9 cellular contexts compared by ENCODE assay signal in the genomic region with DNA sequence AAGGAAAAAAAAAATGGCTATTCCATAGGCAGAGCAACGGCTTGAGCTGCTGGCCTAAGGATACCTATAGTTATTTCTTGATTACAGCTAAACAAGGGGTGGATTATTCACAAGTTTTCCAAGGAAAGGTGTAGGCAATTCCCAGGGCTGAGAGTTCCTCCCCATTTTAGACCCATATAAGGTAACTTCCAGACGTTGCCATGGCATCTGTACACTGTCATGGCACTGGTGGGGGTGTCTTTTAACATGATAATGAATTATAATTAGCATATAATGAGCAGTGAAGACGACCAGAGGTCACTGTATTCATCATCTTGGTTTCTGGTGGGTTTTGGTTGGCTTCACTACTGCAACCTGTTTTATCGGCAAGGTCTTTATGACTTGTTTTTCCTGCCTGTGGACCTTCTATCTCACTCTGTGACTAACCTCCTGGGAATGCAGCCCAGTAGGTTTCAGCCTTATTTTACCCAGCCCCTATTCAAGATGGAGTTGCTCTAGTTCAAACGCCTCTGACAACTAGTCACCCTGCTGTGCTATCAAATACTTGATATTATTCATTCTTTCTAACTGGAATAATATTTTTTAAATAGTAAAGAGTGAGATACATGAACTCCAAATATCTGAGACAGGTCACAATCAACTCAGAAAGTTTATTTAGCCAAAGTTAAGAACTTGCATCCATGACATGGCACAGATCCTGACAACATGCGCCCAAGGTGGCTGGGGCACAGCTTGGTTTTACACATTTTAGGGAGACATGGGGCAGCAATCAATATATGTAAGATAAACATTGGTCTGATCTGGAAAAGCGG. TPM values are rescaled to one million over a fixed set of nuclear protein-coding genes. Genes with fewer than 3 reads are reported as not detected.
DNase-seq lines count a peak whose midpoint lies in the region; ATAC-seq and TF ChIP-seq lines count a peak whose summit lies in the region.
"Had no signal": no experiment of that assay in that cellular context is flagged by ENCODE, and none has a peak within 500 bp of the region (broad histone marks: within the 10 kb centered on the region; RNA-seq: fewer than 3 reads in every experiment).

No MANE protein-coding gene starts in this region.

- CTCF ChIA-PET in CD8-positive, alpha-beta T cell (lab: Charles Lee), result no interaction called here

- H3K36me3 Mint-ChIP-seq in CD8-positive, alpha-beta T cell, result peaks cover 18% of the 10 kb centered on the region
- peaks cover 11% of the 10 kb centered on the region for H3K36me3 Mint-ChIP-seq in dendritic cell treated with granulocyte-macrophage colony-stimulating factor and Interleukin-4, amounts not matched to agents 40 ng/mL and 50 ng/mL, for 4 days (ENCODE audit: low read depth)
- peaks cover 0 to 6% of the 10 kb centered on the region in 2 donors for H3K36me3 Mint-ChIP-seq in naive B cell

- peak overlapping the region; percentile 100 for H3K4me3 Mint-ChIP-seq in CD8-positive, alpha-beta T cell
- peak overlapping the region; percentile 100 for H3K4me3 Mint-ChIP-seq in dendritic cell treated with granulocyte-macrophage colony-stimulating factor and Interleukin-4, amounts not matched to agents 40 ng/mL and 50 ng/mL, for 4 days
- H3K4me3 Mint-ChIP-seq in naive B cell, result peak overlapping the region; percentile 46 to 100 (median 100)

- H3K27me3 Mint-ChIP-seq in CD8-positive, alpha-beta T cell (ENCODE audit: low read depth), result no peaks in the 10 kb centered on the region
- H3K27me3 Mint-ChIP-seq in dendritic cell treated with granulocyte-macrophage colony-stimulating factor and Interleukin-4, amounts not matched to agents 40 ng/mL and 50 ng/mL, for 4 days, result no peaks in the 10 kb centered on the region
- H3K27me3 Mint-ChIP-seq in naive B cell, result no peaks in the 10 kb centered on the region

- peaks cover 20% of the 10 kb centered on the region for H3K4me1 ChIP-seq in CD8-positive, alpha-beta T cell (ENCODE audit: insufficient read depth, low read length)

- no peak for ATAC-seq in CD8-positive, alpha-beta T cell
- no peak for ATAC-seq in naive B cell (ENCODE audit: low read depth in 2 of 2)
- ATAC-seq in HG03097 (IDR thresholded peaks at IDR 0.05; ENCODE audit: low FRiP score, unreplicated experiment), result no peak

- peak overlapping the region; percentile 87 for H3K4me3 ChIP-seq in CD8-positive, alpha-beta T cell (ENCODE audit: low read depth, low read length)
- H3K4me3 ChIP-seq in NB4 (ENCODE audit: low read depth, low read length), result peak overlapping the region; percentile 76

- H3K27ac ChIP-seq in CD8-positive, alpha-beta T cell (ENCODE audit: low read depth, low read length), result no peak overlapping the region

- DNase-seq in CD8-positive, alpha-beta T cell, result no peak
- DNase-seq in NB4 (ENCODE audit: low read depth), result no peak
- DNase-seq in naive B cell, result no peak
- no peak for DNase-seq in midbrain (lab: John Stamatoyannopoulos, UW)
- DNase-seq in NOMO-1 treated with dmso at 0.1 percent for 144 hours (lab: John Stamatoyannopoulos, UW; ENCODE audit: unreplicated experiment), result no peak
- no peak for DNase-seq in occipital lobe (lab: John Stamatoyannopoulos, UW)

- no peak for TF ChIP-seq CTCF in CD8-positive, alpha-beta T cell (IDR thresholded peaks at IDR 0.05)
- no peak for TF ChIP-seq CTCF in NB4 (IDR thresholded peaks at IDR 0.05; ENCODE audit: low read depth, low read length)

- no peak for TF ChIP-seq POLR2A in NB4 (IDR thresholded peaks at IDR 0.05; ENCODE audit: extremely low read depth, insufficient read length)

- H3K36me3 ChIP-seq in CD8-positive, alpha-beta T cell (ENCODE audit: insufficient read depth, low read length), result no peaks in the 10 kb centered on the region

- peak overlapping the region; percentile 85 for H3K27ac Mint-ChIP-seq in CD8-positive, alpha-beta T cell
- H3K27ac Mint-ChIP-seq in dendritic cell treated with granulocyte-macrophage colony-stimulating factor and Interleukin-4, amounts not matched to agents 40 ng/mL and 50 ng/mL, for 4 days, result no peak overlapping the region
- peak overlapping the region in 5 of 6 donors; percentile 73 to 100 (median 82) for H3K27ac Mint-ChIP-seq in naive B cell

- intact Hi-C loops in CD8-positive, alpha-beta T cell (cut with DNase I, micrococcal nuclease), result loop anchor here (2.0 to 5.0 kb wide), 8 partner anchors 128 to 943 kb away; partner anchors contain the start of genes MANEA (in 2 of the 2), MMS22L (in 2 of the 2), GPR63 (in 1 of the 2) and KLHL32 (in 1 of the 2)
- intact Hi-C loops in dendritic cell treated with granulocyte-macrophage colony-stimulating factor and Interleukin-4, amounts not matched to agents 40 ng/mL and 50 ng/mL, for 4 days (cut with micrococcal nuclease), result loop anchor here (5.0 kb wide), 2 partner anchors 762 to 943 kb away; partner anchors contain the start of genes MANEA and MMS22L

- POLR2A ChIA-PET in CD8-positive, alpha-beta T cell (lab: Charles Lee), result interaction anchor here (1.8 kb wide), 1 partner anchor 20 kb away, joined by 6 read pairs; no protein-coding TSS in a partner anchor

- H3K9me3 Mint-ChIP-seq in CD8-positive, alpha-beta T cell, result no peaks in the 10 kb centered on the region
- H3K9me3 Mint-ChIP-seq in dendritic cell treated with granulocyte-macrophage colony-stimulating factor and Interleukin-4, amounts not matched to agents 40 ng/mL and 50 ng/mL, for 4 days, result no peaks in the 10 kb centered on the region
- H3K9me3 Mint-ChIP-seq in naive B cell, result no peaks in the 10 kb centered on the region

- no peaks in the 10 kb centered on the region for H3K9me3 ChIP-seq in CD8-positive, alpha-beta T cell (ENCODE audit: low read length)

- H3K4me1 Mint-ChIP-seq in CD8-positive, alpha-beta T cell (ENCODE audit: low read depth), result peaks cover 33% of the 10 kb centered on the region
- peaks cover 18% of the 10 kb centered on the region for H3K4me1 Mint-ChIP-seq in dendritic cell treated with granulocyte-macrophage colony-stimulating factor and Interleukin-4, amounts not matched to agents 40 ng/mL and 50 ng/mL, for 4 days (ENCODE audit: low read depth)
- peaks cover 19 to 28% (median 19%) of the 10 kb centered on the region in 3 donors for H3K4me1 Mint-ChIP-seq in naive B cell

- H3K27me3 ChIP-seq in CD8-positive, alpha-beta T cell (ENCODE audit: insufficient read depth, low read length), result no peaks in the 10 kb centered on the region

RNA-seq across cellular contexts. Expression of gene UFL1, which starts 1.4 kb away (rescaled TPM):
- 10 to 100 TPM; 18.0 to 20.3 TPM for total RNA-seq in CD8-positive, alpha-beta T cell
- 10 to 100 TPM; 11.0 to 23.5 (median 19.0) TPM for polyA plus RNA-seq in naive B cell (ENCODE audit: low read depth in 6 of 6)
- 28.5 TPM for total RNA-seq in occipital lobe

RNA-seq across cellular contexts. Expression of gene FHL5, which starts 42.7 kb away (rescaled TPM):
- total RNA-seq in CD8-positive, alpha-beta T cell, result not detected
- not detected for polyA plus RNA-seq in naive B cell (ENCODE audit: low read depth in 6 of 6)
- total RNA-seq in occipital lobe, result 1.7 TPM
- total RNA-seq: mononuclear cell had no signal
